1 cellular context compared by ENCODE assay signal in the genomic region with DNA sequence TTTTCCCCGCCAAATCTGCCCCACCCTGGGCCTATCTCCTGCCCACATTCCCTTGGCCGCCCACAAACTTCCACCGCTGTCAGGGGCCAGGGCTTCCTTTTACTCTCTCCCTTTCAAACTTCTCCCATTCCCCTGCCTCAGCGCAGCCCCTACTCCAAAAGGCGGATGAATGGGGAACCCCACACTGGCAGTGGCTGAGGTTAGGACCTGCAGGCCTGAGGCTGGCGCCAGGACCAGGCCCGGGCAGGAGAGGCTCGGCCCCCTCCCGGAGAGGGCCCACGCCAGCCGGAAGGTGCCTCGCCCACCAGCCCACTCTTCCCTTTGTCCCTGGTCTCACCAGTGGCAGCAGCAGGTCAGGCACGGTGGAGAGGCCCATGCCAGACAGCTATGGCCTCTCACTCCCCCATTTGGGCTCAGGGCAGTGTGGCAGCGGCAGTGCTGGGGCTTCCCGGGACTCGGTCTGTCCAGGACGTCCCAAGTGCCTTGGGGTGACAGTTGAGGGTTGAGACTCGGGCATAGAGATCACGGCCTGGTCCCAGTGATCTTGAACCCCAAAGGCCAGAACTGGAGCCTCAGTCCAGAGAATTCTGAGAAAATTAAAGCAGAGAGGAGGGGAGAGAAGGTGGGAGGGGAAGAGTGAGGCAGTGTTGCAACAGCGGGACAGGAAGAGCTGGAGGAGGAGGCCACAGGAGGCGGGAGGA.
A peak's percentile ranks its signal among the peaks of the same experiment; 100 is the strongest.
TF ChIP-seq lines count a peak whose summit lies in the region.

TSS of gene TNFRSF1A (minus strand) at position 638 of the 701 bp plus-strand sequence. CDS start at position 376, 262 bp downstream.

TF ChIP-seq in K562, 482 proteins besides CTCF, POLR2A, EP300 and RAD21 (continued from another document and continues in another):
- TF ChIP-seq VEZF1 (CRISPR knock-in tag; IDR thresholded peaks at IDR 0.05) (peak; percentile 82; the same call in 1 of the 2 replicates), ZNF639 (CRISPR knock-in tag; conservative IDR thresholded peaks at IDR 0.05 in 1 of 2, IDR thresholded peaks at IDR 0.05 in 1 of 2) (no peak), E2F8 (IDR thresholded peaks at IDR 0.05; ENCODE audit: low read depth, partially characterized antibody) (peak; percentile 81), ZNF384 (IDR thresholded peaks at IDR 0.05; ENCODE audit: low read depth, low read length) (no peak), HNRNPUL1 (IDR thresholded peaks at IDR 0.05; ENCODE audit: low read length) (no peak), ZNF707 (CRISPR knock-in tag; conservative IDR thresholded peaks at IDR 0.05) (no peak), CC2D1A (IDR thresholded peaks at IDR 0.05) (no peak), YBX1 (IDR thresholded peaks at IDR 0.05) (no peak), MEIS2 (IDR thresholded peaks at IDR 0.05; ENCODE audit: partially characterized antibody) (no peak), GTF2A2 (tag; IDR thresholded peaks at IDR 0.05) (no peak), PTTG1 (tag; IDR thresholded peaks at IDR 0.05; ENCODE audit: low read depth) (no peak), GABPB1 (CRISPR knock-in tag; IDR thresholded peaks at IDR 0.05) (peak; percentile 36; the same call in 1 of the 2 replicates), ZNF561 (CRISPR knock-in tag; conservative IDR thresholded peaks at IDR 0.05) (no peak), ARID4B (CRISPR knock-in tag; IDR thresholded peaks at IDR 0.05) (peak; percentile 39; the same call in 1 of the 2 replicates), SMARCC2 (IDR thresholded peaks at IDR 0.05; ENCODE audit: low read depth) (no peak), POLR2AphosphoS2 (IDR thresholded peaks at IDR 0.05; ENCODE audit: low read length) (no peak), FOXO4 (CRISPR knock-in tag; IDR thresholded peaks at IDR 0.05) (no peak), ZNF121 (CRISPR knock-in tag; conservative IDR thresholded peaks at IDR 0.05) (no peak), TSC22D4 (tag; IDR thresholded peaks at IDR 0.05) (no peak), SNRNP70 (optimal IDR thresholded peaks at IDR 0.05; ENCODE audit: low read depth, low read length) (no peak), DPF2 (IDR thresholded peaks at IDR 0.05) (no peak; the same call in 1 of the 2 replicates), ZNF764 (CRISPR knock-in tag; IDR thresholded peaks at IDR 0.05; ENCODE audit: low read depth) (no peak), ZNF445 (CRISPR knock-in tag; IDR thresholded peaks at IDR 0.05; ENCODE audit: low read depth) (no peak), ZNF584 (CRISPR knock-in tag; IDR thresholded peaks at IDR 0.05; ENCODE audit: low read depth) (no peak), THAP12 (CRISPR knock-in tag; IDR thresholded peaks at IDR 0.05) (no peak), ATF1 (CRISPR knock-in tag; IDR thresholded peaks at IDR 0.05) (no peak), ATF1 (tag; IDR thresholded peaks at IDR 0.05) (no peak), FOXP1 (CRISPR knock-in tag; IDR thresholded peaks at IDR 0.05) (no peak), NFYB (IDR thresholded peaks at IDR 0.05; ENCODE audit: extremely low read depth, insufficient read length) (no peak), BDP1 (IDR thresholded peaks at IDR 0.05; ENCODE audit: insufficient read depth, insufficient read length) (no peak), TCF7L2 (IDR thresholded peaks at IDR 0.05; ENCODE audit: low read depth, low read length) (no peak), RBM22 (IDR thresholded peaks at IDR 0.05; ENCODE audit: low read depth, low read length, poor library complexity, severe bottlenecking) (no peak), FIP1L1 (IDR thresholded peaks at IDR 0.05; ENCODE audit: low read depth, low read length, poor library complexity, severe bottlenecking) (no peak), EGR1 (conservative IDR thresholded peaks at IDR 0.05) (peak; percentile 90), SREBF1 (IDR thresholded peaks at IDR 0.05; ENCODE audit: borderline replicate concordance, low read depth, low read length) (no peak), SAFB (IDR thresholded peaks at IDR 0.05; ENCODE audit: borderline replicate concordance, low read depth, low read length) (no peak)
- TF ChIP-seq, protein P1, sequence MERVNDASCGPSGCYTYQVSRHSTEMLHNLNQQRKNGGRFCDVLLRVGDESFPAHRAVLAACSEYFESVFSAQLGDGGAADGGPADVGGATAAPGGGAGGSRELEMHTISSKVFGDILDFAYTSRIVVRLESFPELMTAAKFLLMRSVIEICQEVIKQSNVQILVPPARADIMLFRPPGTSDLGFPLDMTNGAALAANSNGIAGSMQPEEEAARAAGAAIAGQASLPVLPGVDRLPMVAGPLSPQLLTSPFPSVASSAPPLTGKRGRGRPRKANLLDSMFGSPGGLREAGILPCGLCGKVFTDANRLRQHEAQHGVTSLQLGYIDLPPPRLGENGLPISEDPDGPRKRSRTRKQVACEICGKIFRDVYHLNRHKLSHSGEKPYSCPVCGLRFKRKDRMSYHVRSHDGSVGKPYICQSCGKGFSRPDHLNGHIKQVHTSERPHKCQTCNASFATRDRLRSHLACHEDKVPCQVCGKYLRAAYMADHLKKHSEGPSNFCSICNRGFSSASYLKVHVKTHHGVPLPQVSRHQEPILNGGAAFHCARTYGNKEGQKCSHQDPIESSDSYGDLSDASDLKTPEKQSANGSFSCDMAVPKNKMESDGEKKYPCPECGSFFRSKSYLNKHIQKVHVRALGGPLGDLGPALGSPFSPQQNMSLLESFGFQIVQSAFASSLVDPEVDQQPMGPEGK (CRISPR knock-in tag; IDR thresholded peaks at IDR 0.05; ENCODE audit: borderline replicate concordance): no peak
- TF ChIP-seq, protein P2, sequence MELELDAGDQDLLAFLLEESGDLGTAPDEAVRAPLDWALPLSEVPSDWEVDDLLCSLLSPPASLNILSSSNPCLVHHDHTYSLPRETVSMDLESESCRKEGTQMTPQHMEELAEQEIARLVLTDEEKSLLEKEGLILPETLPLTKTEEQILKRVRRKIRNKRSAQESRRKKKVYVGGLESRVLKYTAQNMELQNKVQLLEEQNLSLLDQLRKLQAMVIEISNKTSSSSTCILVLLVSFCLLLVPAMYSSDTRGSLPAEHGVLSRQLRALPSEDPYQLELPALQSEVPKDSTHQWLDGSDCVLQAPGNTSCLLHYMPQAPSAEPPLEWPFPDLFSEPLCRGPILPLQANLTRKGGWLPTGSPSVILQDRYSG (tag; conservative IDR thresholded peaks at IDR 0.05; ENCODE audit: low read depth): no peak
- TF ChIP-seq, protein P3, sequence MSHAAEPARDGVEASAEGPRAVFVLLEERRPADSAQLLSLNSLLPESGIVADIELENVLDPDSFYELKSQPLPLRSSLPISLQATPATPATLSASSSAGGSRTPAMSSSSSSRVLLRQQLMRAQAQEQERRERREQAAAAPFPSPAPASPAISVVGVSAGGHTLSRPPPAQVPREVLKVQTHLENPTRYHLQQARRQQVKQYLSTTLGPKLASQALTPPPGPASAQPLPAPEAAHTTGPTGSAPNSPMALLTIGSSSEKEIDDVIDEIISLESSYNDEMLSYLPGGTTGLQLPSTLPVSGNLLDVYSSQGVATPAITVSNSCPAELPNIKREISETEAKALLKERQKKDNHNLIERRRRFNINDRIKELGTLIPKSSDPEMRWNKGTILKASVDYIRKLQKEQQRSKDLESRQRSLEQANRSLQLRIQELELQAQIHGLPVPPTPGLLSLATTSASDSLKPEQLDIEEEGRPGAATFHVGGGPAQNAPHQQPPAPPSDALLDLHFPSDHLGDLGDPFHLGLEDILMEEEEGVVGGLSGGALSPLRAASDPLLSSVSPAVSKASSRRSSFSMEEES (CRISPR knock-in tag; IDR thresholded peaks at IDR 0.05): no peak
